Comparison of ENCODE assay signal across 7 cellular contexts in genomic region chr10:105974803-105975456, GRCh38.
DNase-seq lines count a peak whose midpoint lies in the region; ATAC-seq and TF ChIP-seq lines count a peak whose summit lies in the region.

No MANE protein-coding gene starts in this region.

- ATAC-seq in GM18870 (IDR thresholded peaks at IDR 0.05; ENCODE audit: unreplicated experiment) (peak; percentile 61), HG02571 (IDR thresholded peaks at IDR 0.05; ENCODE audit: unreplicated experiment) (no peak)
- ATAC-seq in stimulated activated naive CD8-positive, alpha-beta T cell treated with anti-CD3 and anti-CD28 coated beads, Interleukin-15, Interleukin-2, amounts not matched to agents 100 U/mL and 50 U/mL, for 24 hours = no peak

- H3K27me3 ChIP-seq in skeletal muscle tissue (ENCODE audit: control insufficient read depth in 3 of 3, insufficient read depth in 3 of 3, low read length in 3 of 3) = no peaks in the 10 kb centered on the region

- H3K4me1 ChIP-seq in skeletal muscle tissue (ENCODE audit: control insufficient read depth in 3 of 3, insufficient read depth in 3 of 3, low read length in 3 of 3) = no peaks in the 10 kb centered on the region

- H3K9me3 ChIP-seq in skeletal muscle tissue (ENCODE audit: control insufficient read depth in 3 of 3, low read length in 3 of 3) = no peaks in the 10 kb centered on the region

- no peak overlapping the region for H3K4me3 ChIP-seq in fibroblast of mammary gland (ENCODE audit: control insufficient read depth, low read depth, low read length)
- peak overlapping the region in 2 of 3 donors; percentile 42 to 62 for H3K4me3 ChIP-seq in skeletal muscle tissue (ENCODE audit: low read length in 3 of 3)

- TF ChIP-seq CTCF in fibroblast of mammary gland (conservative IDR thresholded peaks at IDR 0.05; ENCODE audit: control insufficient read depth, insufficient read depth, low read depth, low read length) = peak; percentile 53

- H3K27ac ChIP-seq in skeletal muscle tissue (ENCODE audit: low read depth, low read length) = no peak overlapping the region

- DNase-seq in NCI-H460 (ENCODE audit: extremely low read depth, low read depth) (peak; percentile 68), fibroblast of mammary gland (ENCODE audit: low read depth) (peak; percentile 11), KG1 (lab: John Stamatoyannopoulos, UW) (no peak)
- DNase-seq in stimulated activated naive CD8-positive, alpha-beta T cell treated with anti-CD3 and anti-CD28 coated beads, Interleukin-15, Interleukin-2, amounts not matched to agents 100 U/mL and 50 U/mL, for 24 hours = no peak

- H3K36me3 ChIP-seq in skeletal muscle tissue (ENCODE audit: control insufficient read depth in 3 of 3, insufficient read depth in 3 of 3, low read length in 3 of 3) = no peaks in the 10 kb centered on the region

- H3K9ac ChIP-seq in skeletal muscle tissue (ENCODE audit: low read depth in 1 of 3, low read length in 3 of 3) = no peak overlapping the region

Comparison
In these comparisons a context has a peak if more than half of its experiments do, and no peak if none do; other contexts are left out.
1. DNase-seq: peak in NCI-H460 (single experiment) and fibroblast of mammary gland (single experiment); none in KG1 (single experiment) and stimulated activated naive CD8-positive, alpha-beta T cell treated with anti-CD3 and anti-CD28 coated beads, Interleukin-15, Interleukin-2, amounts not matched to agents 100 U/mL and 50 U/mL, for 24 hours (single experiment).